23 cellular contexts compared by ENCODE assay signal in the genomic region with DNA sequence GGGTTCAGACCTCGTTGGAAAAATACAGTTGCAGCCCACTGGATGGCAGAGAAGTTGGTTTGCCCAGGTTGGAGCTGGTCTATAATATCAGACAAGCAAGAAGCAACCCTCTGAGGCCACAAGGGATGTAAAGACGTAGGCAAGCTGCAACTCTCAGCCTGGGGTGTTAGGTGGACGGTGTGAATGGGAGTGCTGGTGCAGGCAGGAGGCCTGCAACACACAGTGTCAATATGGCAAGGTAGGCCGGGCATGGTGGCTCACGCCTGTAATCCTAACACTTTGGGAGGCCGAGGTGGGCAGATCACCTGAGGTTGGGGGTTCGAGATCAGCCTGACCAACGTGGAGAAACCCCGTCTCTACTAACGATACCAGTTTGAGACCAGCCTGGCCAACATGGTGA. TPM values are rescaled to one million over a fixed set of nuclear protein-coding genes. Genes with fewer than 3 reads are reported as not detected.
A peak's percentile ranks its signal among the peaks of the same experiment; 100 is the strongest.
DNase-seq lines count a peak whose midpoint lies in the region; ATAC-seq lines count a peak whose summit lies in the region.
"Had no signal": no experiment of that assay in that cellular context is flagged by ENCODE, and none has a peak within 500 bp of the region (broad histone marks: within the 10 kb centered on the region; RNA-seq: fewer than 3 reads in every experiment).

No MANE protein-coding gene starts in this region.

- ATAC-seq in activated CD8-positive, alpha-beta memory T cell treated with anti-CD3 and anti-CD28 coated beads, Interleukin-2, amount 10 ng/mL, durations not matched to agents 7 days and 5 days: no peak

- peak overlapping the region; percentile 47 for H3K27ac Mint-ChIP-seq in activated CD8-positive, alpha-beta memory T cell treated with anti-CD3 and anti-CD28 coated beads, Interleukin-2, amount 10 ng/mL, durations not matched to agents 7 days and 5 days
- peak overlapping the region; percentile 87 to 96 (median 94) for H3K27ac Mint-ChIP-seq in immature natural killer cell
- H3K27ac Mint-ChIP-seq: H9, HFFc6 had no signal

- peaks cover 34% of the 10 kb centered on the region for H3K4me1 Mint-ChIP-seq in activated CD8-positive, alpha-beta memory T cell treated with anti-CD3 and anti-CD28 coated beads, Interleukin-2, amount 10 ng/mL, durations not matched to agents 7 days and 5 days
- H3K4me1 Mint-ChIP-seq in immature natural killer cell: peaks cover 43 to 46% of the 10 kb centered on the region in 2 donors

- DNase-seq in activated effector memory CD4-positive, alpha-beta T cell treated with anti-CD3 and anti-CD28 coated beads, Interleukin-2, amount 50 U/mL, for 16 hours: peak; percentile 48
- no peak for DNase-seq in activated effector memory CD4-positive, alpha-beta T cell treated with Interleukin-2 at 50 U/mL for 16 hours
- peak; percentile 38 for DNase-seq in activated CD8-positive, alpha-beta memory T cell treated with anti-CD3 and anti-CD28 coated beads, Interleukin-2, amount 10 ng/mL, durations not matched to agents 7 days and 5 days
- DNase-seq in immature natural killer cell: no peak
- no peak for DNase-seq in stimulated activated CD4-positive, alpha-beta T cell treated with anti-CD3 and anti-CD28 coated beads, Interleukin-15, amount 100 ng/mL, for 24 hours
- DNase-seq in NCI-H1694 (lab: John Stamatoyannopoulos, UW): no peak
- no peak for DNase-seq in cardiac septum (ENCODE audit: low spot score)
- DNase-seq: BE2C, Caco-2, DMS 273 treated with DMSO at 0.1 percent for 48 hours, DMS79 treated with DMSO at 0.1 percent for 48 hours, GM23248, H9, HFFc6, MG63, NCI-H1436, NCI-H1930, NCI-H2227 treated with DMSO at 0.1 percent for 48 hours, NCI-H510A, SHP77 treated with DMSO at 0.1 percent for 48 hours had no signal

- CTCF ChIA-PET in activated CD8-positive, alpha-beta memory T cell treated with anti-CD3 and anti-CD28 coated beads, Interleukin-2, amount 10 ng/mL, durations not matched to agents 7 days and 5 days (lab: Charles Lee): interaction anchor here (1.3 to 3.5 kb wide), 13 partner anchors 11 to 166 kb away, joined by 3 to 21 read pairs (median 7); a partner anchor contains a TSS

- no peaks in the 10 kb centered on the region for H3K27me3 Mint-ChIP-seq in activated CD8-positive, alpha-beta memory T cell treated with anti-CD3 and anti-CD28 coated beads, Interleukin-2, amount 10 ng/mL, durations not matched to agents 7 days and 5 days
- H3K27me3 Mint-ChIP-seq in immature natural killer cell (ENCODE audit: low read depth in 3 of 3): peaks cover 3 to 5% (median 5%) of the 10 kb centered on the region in 3 donors

- no peaks in the 10 kb centered on the region for H3K9me3 Mint-ChIP-seq in activated CD8-positive, alpha-beta memory T cell treated with anti-CD3 and anti-CD28 coated beads, Interleukin-2, amount 10 ng/mL, durations not matched to agents 7 days and 5 days (ENCODE audit: low read depth)
- no peaks in the 10 kb centered on the region for H3K9me3 Mint-ChIP-seq in immature natural killer cell
- H3K9me3 Mint-ChIP-seq: H9, HFFc6 had no signal

- no peak overlapping the region for H3K4me3 Mint-ChIP-seq in activated CD8-positive, alpha-beta memory T cell treated with anti-CD3 and anti-CD28 coated beads, Interleukin-2, amount 10 ng/mL, durations not matched to agents 7 days and 5 days
- H3K4me3 Mint-ChIP-seq in immature natural killer cell: peak overlapping the region in 4 of 5 donors; percentile 48 to 68 (median 60)
- H3K4me3 Mint-ChIP-seq: H9, HFFc6 had no signal

- intact Hi-C loops in cardiac septum (cut with DNase I): loop anchor here (5.0 kb wide), 1 partner anchor 99 kb away; no protein-coding TSS in a partner anchor

- H3K36me3 Mint-ChIP-seq in activated CD8-positive, alpha-beta memory T cell treated with anti-CD3 and anti-CD28 coated beads, Interleukin-2, amount 10 ng/mL, durations not matched to agents 7 days and 5 days: peaks cover 3% of the 10 kb centered on the region
- H3K36me3 Mint-ChIP-seq in immature natural killer cell: no peaks in the 10 kb centered on the region

RNA-seq across cellular contexts. Expression of a gene that starts 10.5 kb away (rescaled TPM):
- total RNA-seq in activated CD8-positive, alpha-beta memory T cell treated with anti-CD3 and anti-CD28 coated beads, Interleukin-2, amount 10 ng/mL, durations not matched to agents 7 days and 5 days: 10 to 100 TPM; 49.2 to 64.9 TPM
- polyA plus RNA-seq in immature natural killer cell: 10 to 100 TPM; 61.8 to 81.3 (median 76.5) TPM
- total RNA-seq in cardiac septum: 23.3 TPM

RNA-seq across cellular contexts. Expression of a gene that starts 10.6 kb away (rescaled TPM):
- total RNA-seq in activated CD8-positive, alpha-beta memory T cell treated with anti-CD3 and anti-CD28 coated beads, Interleukin-2, amount 10 ng/mL, durations not matched to agents 7 days and 5 days: 10 to 100 TPM; 21.9 to 30.6 TPM
- 10 to 100 TPM; 21.9 to 24.1 (median 23.4) TPM for polyA plus RNA-seq in immature natural killer cell
- 12.8 TPM for total RNA-seq in cardiac septum

RNA-seq across cellular contexts. Expression of a gene that starts 22.2 kb away (rescaled TPM):
- total RNA-seq in activated CD8-positive, alpha-beta memory T cell treated with anti-CD3 and anti-CD28 coated beads, Interleukin-2, amount 10 ng/mL, durations not matched to agents 7 days and 5 days: 10 to 100 TPM; 51.5 to 60.7 TPM
- polyA plus RNA-seq in immature natural killer cell: 10 to 100 TPM; 39.5 to 63.5 (median 60.0) TPM
- 23.5 TPM for total RNA-seq in cardiac septum

RNA-seq across cellular contexts. Expression of a gene that starts 34.9 kb away (rescaled TPM):
- not detected for total RNA-seq in activated CD8-positive, alpha-beta memory T cell treated with anti-CD3 and anti-CD28 coated beads, Interleukin-2, amount 10 ng/mL, durations not matched to agents 7 days and 5 days
- polyA plus RNA-seq in immature natural killer cell: not detected
- total RNA-seq in cardiac septum: not detected
- total RNA-seq: A673, Caco-2, GM23248, H9, HFFc6, K562, LHCN-M2 had no signal
- polyA plus RNA-seq: GM23248, K562 had no signal

RNA-seq across cellular contexts. Expression of a gene that starts 36.3 kb away (rescaled TPM):
- total RNA-seq in activated CD8-positive, alpha-beta memory T cell treated with anti-CD3 and anti-CD28 coated beads, Interleukin-2, amount 10 ng/mL, durations not matched to agents 7 days and 5 days: not detected
- not detected for polyA plus RNA-seq in immature natural killer cell
- not detected for total RNA-seq in cardiac septum
- total RNA-seq: A673, Caco-2, GM23248, H9, HFFc6, K562, LHCN-M2 had no signal
- polyA plus RNA-seq: GM23248, K562 had no signal

Comparison
In these comparisons a context has a peak if more than half of its experiments do, and no peak if none do; other contexts are left out.
1. DNase-seq: peak in activated effector memory CD4-positive, alpha-beta T cell treated with anti-CD3 and anti-CD28 coated beads, Interleukin-2, amount 50 U/mL, for 16 hours (single experiment) and activated CD8-positive, alpha-beta memory T cell treated with anti-CD3 and anti-CD28 coated beads, Interleukin-2, amount 10 ng/mL, durations not matched to agents 7 days and 5 days (single experiment); none in activated effector memory CD4-positive, alpha-beta T cell treated with Interleukin-2 at 50 U/mL for 16 hours (single experiment), immature natural killer cell (0 of 3), stimulated activated CD4-positive, alpha-beta T cell treated with anti-CD3 and anti-CD28 coated beads, Interleukin-15, amount 100 ng/mL, for 24 hours (single experiment), NCI-H1694 (single experiment) and cardiac septum (single experiment).